Comparison of ENCODE assay signal across 11 cellular contexts in the genomic region with DNA sequence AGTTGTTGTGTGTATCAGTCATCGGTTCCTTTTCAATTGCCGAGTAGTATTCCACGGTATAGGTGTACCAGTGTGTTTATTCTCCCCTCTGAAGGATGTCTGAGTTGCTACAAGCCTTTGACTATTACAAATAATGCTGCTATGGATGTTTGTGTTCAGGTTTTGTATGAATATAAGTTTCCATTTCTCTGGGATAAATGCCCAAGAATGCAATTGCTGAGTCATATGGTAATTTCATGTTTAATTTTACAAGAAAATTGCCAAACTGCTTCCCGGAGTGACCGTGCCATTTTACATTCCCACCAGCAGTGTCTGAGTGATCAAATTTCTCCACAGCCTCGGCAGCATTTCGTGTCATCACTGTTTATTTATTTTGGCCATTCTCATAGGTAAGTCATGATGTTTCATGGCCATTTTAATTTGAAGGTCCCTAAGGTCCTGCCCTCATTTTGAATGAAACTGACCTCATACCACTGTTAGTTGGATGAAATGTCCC.
DNase-seq lines count a peak whose midpoint lies in the region; ATAC-seq and TF ChIP-seq lines count a peak whose summit lies in the region.
"Had no signal": no experiment of that assay in that cellular context is flagged by ENCODE, and none has a peak within 500 bp of the region (broad histone marks: within the 10 kb centered on the region; RNA-seq: fewer than 3 reads in every experiment).

No MANE protein-coding gene starts in this region.

- no peaks in the 10 kb centered on the region for H3K27me3 Mint-ChIP-seq in natural killer cell (ENCODE audit: low read depth in 2 of 2)

- TF ChIP-seq CTCF in AG09319 (IDR thresholded peaks at IDR 0.05; ENCODE audit: low read depth, low read length) (peak; percentile 40), natural killer cell (IDR thresholded peaks at IDR 0.05) (no peak)

- intact Hi-C loops in natural killer cell (cut with micrococcal nuclease): no loop called here

- peaks cover 25% of the 10 kb centered on the region in 2 donors for H3K4me1 Mint-ChIP-seq in natural killer cell

- ATAC-seq in natural killer cell: no peak

- H3K4me3 Mint-ChIP-seq in natural killer cell: no peak overlapping the region
- H3K4me3 Mint-ChIP-seq: mesothelial cell of epicardium had no signal

- peak overlapping the region; percentile 11 to 26 for H3K27ac Mint-ChIP-seq in natural killer cell
- H3K27ac Mint-ChIP-seq: mesothelial cell of epicardium had no signal

- H3K9me3 Mint-ChIP-seq in natural killer cell: no peaks in the 10 kb centered on the region
- H3K9me3 Mint-ChIP-seq: mesothelial cell of epicardium had no signal

- H3K36me3 Mint-ChIP-seq in natural killer cell: peaks cover 7% of the 10 kb centered on the region

- peak; percentile 91 for DNase-seq in AG09319 (ENCODE audit: extremely low read depth, low read depth)
- DNase-seq in M059J (ENCODE audit: low read depth): peak; percentile 93
- peak; percentile 97 for DNase-seq in dedifferentiated amniotic fluid mesenchymal stem cell (ENCODE audit: extremely low spot score)
- DNase-seq in natural killer cell: no peak
- no peak for DNase-seq in NOMO-1 treated with dmso at 0.1 percent for 144 hours (lab: John Stamatoyannopoulos, UW; ENCODE audit: unreplicated experiment)
- DNase-seq in HuH-7 (ENCODE audit: low spot score): no peak
- DNase-seq in DMS79 treated with DMSO at 0.1 percent for 48 hours (lab: John Stamatoyannopoulos, UW): no peak
- no peak for DNase-seq in islet precursor cell
- DNase-seq: DND-41, NCI-H345 had no signal

Comparison
In these comparisons a context has a peak if more than half of its experiments do, and no peak if none do; other contexts are left out.
1. DNase-seq: peak in AG09319 (single experiment), M059J (single experiment) and dedifferentiated amniotic fluid mesenchymal stem cell (single experiment); none in natural killer cell (single experiment), NOMO-1 treated with dmso at 0.1 percent for 144 hours (single experiment), HuH-7 (single experiment), DMS79 treated with DMSO at 0.1 percent for 48 hours (single experiment) and islet precursor cell (single experiment).